Comparison of ENCODE assay signal across 8 cellular contexts in the genomic region with DNA sequence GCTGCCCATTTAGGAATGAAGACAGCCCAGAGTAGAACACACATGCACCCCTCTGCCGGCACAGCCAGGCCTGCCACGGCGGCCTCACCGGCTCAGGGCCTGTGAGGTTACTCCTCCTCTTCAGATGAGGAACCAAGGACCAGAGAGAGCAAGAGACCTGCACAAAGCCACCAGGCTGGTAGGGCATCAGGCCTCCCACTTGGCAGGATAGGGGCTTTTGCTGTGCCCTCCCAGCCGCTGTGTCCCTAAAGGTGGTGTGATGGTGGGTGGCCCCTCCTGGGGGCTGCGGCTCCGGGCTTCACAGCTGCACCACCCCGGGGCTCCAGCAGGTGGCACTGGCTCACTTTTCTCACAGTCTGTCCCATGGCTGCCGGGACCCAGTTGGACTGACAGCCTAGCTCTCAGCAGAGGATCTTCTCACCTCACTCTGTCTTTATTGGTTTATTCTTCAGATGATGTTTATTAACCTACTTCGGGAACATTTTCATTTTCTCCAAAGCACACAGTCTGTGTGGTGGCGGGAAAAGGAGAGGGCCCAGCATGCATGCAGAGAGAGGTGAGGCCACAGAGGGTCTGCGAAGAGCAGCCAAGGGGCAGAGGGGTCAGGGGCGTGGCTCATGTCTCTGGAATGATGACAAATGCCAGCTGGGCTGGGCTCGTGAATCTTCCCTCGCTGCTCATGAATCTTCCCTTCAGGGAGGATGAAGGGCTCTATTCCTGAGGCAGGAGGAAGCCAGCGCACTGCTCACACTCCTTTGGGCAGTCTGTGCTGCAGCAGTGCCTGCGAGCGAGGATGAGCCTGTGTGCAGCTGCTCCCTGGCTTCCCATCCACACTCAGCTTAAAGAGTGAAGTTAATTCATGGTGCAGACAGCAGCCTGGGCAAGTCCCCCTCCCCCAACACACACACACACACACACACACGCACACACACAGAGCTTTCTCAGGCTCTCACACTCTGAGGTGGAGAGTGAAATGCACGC.
A peak's percentile ranks its signal among the peaks of the same experiment; 100 is the strongest.
DNase-seq lines count a peak whose midpoint lies in the region; ATAC-seq and TF ChIP-seq lines count a peak whose summit lies in the region.

No MANE protein-coding gene starts in this region.

- H3K9me3 Mint-ChIP-seq in neural progenitor cell: no peaks in the 10 kb centered on the region
- no peaks in the 10 kb centered on the region for H3K9me3 Mint-ChIP-seq in stimulated activated naive CD8-positive, alpha-beta T cell treated with anti-CD3 and anti-CD28 coated beads, Interleukin-15, amount 100 ng/mL, for 72 hours

- H3K4me2 ChIP-seq in PC-9 (no peak overlapping the region), neural progenitor cell (peak overlapping the region; percentile 2)

- H3K79me2 ChIP-seq in PC-9 (ENCODE audit: low read depth): no peaks in the 10 kb centered on the region
- H3K79me2 ChIP-seq in neural progenitor cell (ENCODE audit: low read depth): no peaks in the 10 kb centered on the region

- BruUV-seq in PC-9 (replicated peaks; lab: Mats Ljungman, UMichigan): no TSS peak

- peaks cover 7% of the 10 kb centered on the region for H3K36me3 Mint-ChIP-seq in neural progenitor cell

- intact Hi-C loops in PC-9 (cut with micrococcal nuclease; ENCODE audit: unreplicated experiment): loop anchor here (1.0 to 5.0 kb wide), 2 partner anchors 422 to 574 kb away; no protein-coding TSS in a partner anchor

- no peaks in the 10 kb centered on the region for H3K9me2 ChIP-seq in PC-9 (ENCODE audit: insufficient read depth)

- peak; percentile 96 for TF ChIP-seq CTCF in PC-9 (conservative IDR thresholded peaks at IDR 0.05)
- TF ChIP-seq CTCF in neural progenitor cell (IDR thresholded peaks at IDR 0.05): peak; percentile 96

- H3F3A ChIP-seq in PC-9 (ENCODE audit: insufficient read depth, low read depth): peaks cover 6% of the 10 kb centered on the region
- H3F3A ChIP-seq in neural progenitor cell (ENCODE audit: low read depth): peaks cover 16% of the 10 kb centered on the region

- H3K4me3 ChIP-seq in PC-9 (no peak overlapping the region), neural progenitor cell (no peak overlapping the region)

- H4K20me1 ChIP-seq in PC-9 (ENCODE audit: insufficient read depth): no peaks in the 10 kb centered on the region
- peaks cover 21% of the 10 kb centered on the region for H4K20me1 ChIP-seq in neural progenitor cell (ENCODE audit: low read depth)

- POLR2A ChIA-PET in PC-9 (lab: Charles Lee; ENCODE audit: unreplicated experiment): interaction anchor here (0.5 kb wide), 1 partner anchor 780 kb away, joined by 3 read pairs; the partner anchor contains the start of gene XBP1

- H3K9me3 ChIP-seq in PC-9 (ENCODE audit: insufficient read depth, low read depth): no peaks in the 10 kb centered on the region
- H3K9me3 ChIP-seq in neural progenitor cell (ENCODE audit: low read depth): no peaks in the 10 kb centered on the region

- H3K4me1 ChIP-seq in PC-9 (replicated peaks; ENCODE audit: insufficient read depth) (peaks cover 10% of the 10 kb centered on the region), neural progenitor cell (peaks cover 25% of the 10 kb centered on the region)

- H3K27ac Mint-ChIP-seq in neural progenitor cell: peak overlapping the region; percentile 78
- peak overlapping the region in 1 of 2 donors; percentile 63 for H3K27ac Mint-ChIP-seq in stimulated activated naive CD8-positive, alpha-beta T cell treated with anti-CD3 and anti-CD28 coated beads, Interleukin-15, amount 100 ng/mL, for 72 hours

- peak; percentile 50 for ATAC-seq in HG02623 (IDR thresholded peaks at IDR 0.05; ENCODE audit: unreplicated experiment)
- peak; percentile 84 for ATAC-seq in stimulated activated naive CD8-positive, alpha-beta T cell treated with anti-CD3 and anti-CD28 coated beads, Interleukin-15, amount 100 ng/mL, for 72 hours
- no peak for ATAC-seq in HG03378 (IDR thresholded peaks at IDR 0.05; ENCODE audit: unreplicated experiment)

- DNase-seq in COLO668 (lab: John Stamatoyannopoulos, UW; ENCODE audit: unreplicated experiment) (peak; percentile 63), PC-9 (peak in 1 of 2 experiments; percentile 55), activated T-helper 1 cell treated with Interleukin-2 at 50 U/mL for 16 hours (ENCODE audit: low read depth) (peak; percentile 28), fibroblast of the conjunctiva (ENCODE audit: low read depth) (peak; percentile 54), neural progenitor cell (ENCODE audit: low spot score) (peak; percentile 82)
- peak; percentile 63 to 67 for DNase-seq in stimulated activated naive CD8-positive, alpha-beta T cell treated with anti-CD3 and anti-CD28 coated beads, Interleukin-15, amount 100 ng/mL, for 72 hours

- H3K4me3 Mint-ChIP-seq in neural progenitor cell: peak overlapping the region; percentile 25
- H3K4me3 Mint-ChIP-seq in stimulated activated naive CD8-positive, alpha-beta T cell treated with anti-CD3 and anti-CD28 coated beads, Interleukin-15, amount 100 ng/mL, for 72 hours: no peak overlapping the region

- H2AFZ ChIP-seq in PC-9 (no peak overlapping the region), neural progenitor cell (replicated peaks) (no peak overlapping the region)

- H3K9ac ChIP-seq in neural progenitor cell: no peak overlapping the region

- no peaks in the 10 kb centered on the region for H3K27me3 ChIP-seq in PC-9 (ENCODE audit: insufficient read depth, low read depth)
- no peaks in the 10 kb centered on the region for H3K27me3 ChIP-seq in neural progenitor cell

- peaks cover 72% of the 10 kb centered on the region for H3K4me1 Mint-ChIP-seq in neural progenitor cell
- H3K4me1 Mint-ChIP-seq in stimulated activated naive CD8-positive, alpha-beta T cell treated with anti-CD3 and anti-CD28 coated beads, Interleukin-15, amount 100 ng/mL, for 72 hours: peaks cover 9% of the 10 kb centered on the region

- CTCF ChIA-PET in PC-9 (lab: Charles Lee): interaction anchor here (0.7 to 1.2 kb wide), 3 partner anchors 9 to 450 kb away, joined by 3 to 6 read pairs (median 3); no protein-coding TSS in a partner anchor

- peaks cover 13% of the 10 kb centered on the region for H3K27me3 Mint-ChIP-seq in neural progenitor cell (ENCODE audit: insufficient read depth, low read depth)
- H3K27me3 Mint-ChIP-seq in stimulated activated naive CD8-positive, alpha-beta T cell treated with anti-CD3 and anti-CD28 coated beads, Interleukin-15, amount 100 ng/mL, for 72 hours: no peaks in the 10 kb centered on the region

- H3K27ac ChIP-seq in PC-9 (no peak overlapping the region), neural progenitor cell (no peak overlapping the region)

- no peaks in the 10 kb centered on the region for H3K36me3 ChIP-seq in PC-9 (ENCODE audit: low read depth)
- no peaks in the 10 kb centered on the region for H3K36me3 ChIP-seq in neural progenitor cell
